In the genomic region with DNA sequence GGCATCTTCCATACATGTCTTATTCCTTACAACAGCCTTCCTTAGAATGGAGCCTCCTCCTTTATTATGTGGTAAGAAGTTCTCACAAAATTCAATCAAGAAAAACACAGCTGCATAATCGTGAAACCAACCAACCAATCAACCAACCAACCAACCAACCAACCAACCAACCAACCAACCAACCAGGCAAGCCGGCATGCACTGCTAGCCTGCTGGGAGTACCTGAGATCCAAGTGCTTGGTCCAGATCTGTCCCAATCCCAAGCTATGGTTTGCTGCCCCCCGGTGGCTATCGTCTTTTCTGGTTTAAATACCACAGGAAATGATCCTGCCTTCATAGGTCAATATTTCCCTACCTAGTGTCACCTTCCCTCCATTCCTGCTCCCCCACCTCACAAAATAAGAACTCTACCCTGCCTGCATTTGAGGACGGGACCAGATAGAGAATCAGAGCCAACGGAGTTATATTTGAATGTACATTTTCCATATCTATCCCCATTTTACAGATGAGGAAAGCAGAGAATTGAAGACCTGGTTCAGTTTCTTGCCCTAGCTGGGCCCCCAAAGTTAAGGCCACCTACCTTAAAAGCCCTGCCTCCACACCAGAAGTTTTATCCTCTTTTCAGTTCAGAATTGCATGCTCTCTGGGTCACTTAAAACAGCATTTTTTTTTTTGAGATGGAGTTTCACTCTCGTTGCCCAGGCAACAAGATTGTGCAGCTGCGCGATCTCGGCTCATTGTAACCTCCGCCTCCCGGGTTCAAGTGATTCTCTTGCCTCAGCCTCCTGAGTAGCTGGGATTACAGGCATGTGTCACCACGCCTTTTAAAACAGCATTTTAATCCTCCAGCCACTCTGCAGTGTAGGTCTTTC, we compare ENCODE assay signal across 8 cellular contexts. TPM values are rescaled to one million over a fixed set of nuclear protein-coding genes. Genes with fewer than 3 reads are reported as not detected.
DNase-seq lines count a peak whose midpoint lies in the region; ATAC-seq and TF ChIP-seq lines count a peak whose summit lies in the region.

No MANE protein-coding gene starts in this region.

- H3K27me3 ChIP-seq in Peyer's patch (no peaks in the 10 kb centered on the region), hepatocyte (no peaks in the 10 kb centered on the region)

- no peak overlapping the region for H3K4me3 ChIP-seq in Peyer's patch
- no peak overlapping the region for H3K4me3 ChIP-seq in hepatocyte

- H4K20me1 ChIP-seq in hepatocyte (ENCODE audit: insufficient read depth, poor library complexity, severe bottlenecking), result no peaks in the 10 kb centered on the region

- no peaks in the 10 kb centered on the region for H3K9me2 ChIP-seq in hepatocyte (replicated peaks; ENCODE audit: insufficient read depth)

- 58% methylated on average over 13 of the region's 13 CpGs for WGBS in hepatocyte (ENCODE audit: low lambda C conversion rate, missing lambda C conversion rate)

- H3K4me2 ChIP-seq in hepatocyte, result no peak overlapping the region

- H2AFZ ChIP-seq in hepatocyte, result no peak overlapping the region

- no peak overlapping the region for H3K27ac ChIP-seq in Peyer's patch
- no peak overlapping the region for H3K27ac ChIP-seq in hepatocyte

- TF ChIP-seq POLR2A in Peyer's patch (IDR thresholded peaks at IDR 0.05) (no peak), GM18505 (IDR thresholded peaks at IDR 0.05; ENCODE audit: borderline replicate concordance, extremely low read depth, insufficient read depth, insufficient read length) (no peak)

- H3K4me1 ChIP-seq in Peyer's patch, result no peaks in the 10 kb centered on the region
- no peaks in the 10 kb centered on the region for H3K4me1 ChIP-seq in hepatocyte (ENCODE audit: insufficient read depth)

- TF ChIP-seq CTCF in Peyer's patch (IDR thresholded peaks at IDR 0.05) (peak; percentile 38 to 81 (median 64)), hepatocyte (IDR thresholded peaks at IDR 0.05; ENCODE audit: poor library complexity) (peak; percentile 63)

- peak; percentile 41 for DNase-seq in DMS53 treated with DMSO at 0.1 percent for 48 hours (lab: John Stamatoyannopoulos, UW; ENCODE audit: unreplicated experiment)
- DNase-seq in HuH-7 (ENCODE audit: low spot score), result peak; percentile 92
- DNase-seq in Peyer's patch, result peak; percentile 70 to 92 (median 83)
- peak; percentile 63 for DNase-seq in amniotic epithelial cell (ENCODE audit: low read depth)
- peak; percentile 80 for DNase-seq in hepatocyte (ENCODE audit: low spot score)
- peak; percentile 24 to 47 for DNase-seq in stimulated activated CD4-positive, alpha-beta T cell treated with anti-CD3 and anti-CD28 coated beads, Interleukin-15, amount 100 ng/mL, for 48 hours (ENCODE audit: low read depth in 2 of 2)

- no peak for ATAC-seq in GM21515 (IDR thresholded peaks at IDR 0.05; ENCODE audit: unreplicated experiment)
- no peak for ATAC-seq in GM18505 (IDR thresholded peaks at IDR 0.05; ENCODE audit: unreplicated experiment)

- no peaks in the 10 kb centered on the region for H3K36me3 ChIP-seq in Peyer's patch
- H3K36me3 ChIP-seq in hepatocyte (replicated peaks; ENCODE audit: insufficient read depth, low read depth), result no peaks in the 10 kb centered on the region

- H3K9me3 ChIP-seq in Peyer's patch (no peaks in the 10 kb centered on the region), hepatocyte (ENCODE audit: low read depth) (no peaks in the 10 kb centered on the region)

- no peaks in the 10 kb centered on the region for H3K79me2 ChIP-seq in hepatocyte

RNA-seq across cellular contexts. Expression of gene RAB44, which starts 27.1 kb away (rescaled TPM):
- total RNA-seq in Peyer's patch, result 1 to 10 TPM in 2 of 4 donors, under 1 TPM in 2; 0.47 to 3.3 (median 0.80) TPM
- total RNA-seq in hepatocyte, result not detected in 2 replicates
- polyA plus RNA-seq in hepatocyte, result not detected in 2 replicates

RNA-seq across cellular contexts. Expression of gene CDKN1A, which starts 46.2 kb away (rescaled TPM):
- total RNA-seq in Peyer's patch, result 100 to 1,000 TPM in 3 of 4 donors, 10 to 100 TPM in 1; 70.1 to 556 (median 358) TPM
- total RNA-seq in hepatocyte, result 246 TPM in 2 replicates
- polyA plus RNA-seq in hepatocyte, result 318 and 344 TPM in 2 replicates

Comparison
In these comparisons a context has a peak if more than half of its experiments do, and no peak if none do; other contexts are left out.
1. DNase-seq: peak in every context shown above with its lines; median percentile 92 in HuH-7; 83 in Peyer's patch; 80 in hepatocyte; 63 in amniotic epithelial cell; 41 in DMS53 treated with DMSO at 0.1 percent for 48 hours; 36 in stimulated activated CD4-positive, alpha-beta T cell treated with anti-CD3 and anti-CD28 coated beads, Interleukin-15, amount 100 ng/mL, for 48 hours.